26 cellular contexts compared by ENCODE assay signal in the genomic region with DNA sequence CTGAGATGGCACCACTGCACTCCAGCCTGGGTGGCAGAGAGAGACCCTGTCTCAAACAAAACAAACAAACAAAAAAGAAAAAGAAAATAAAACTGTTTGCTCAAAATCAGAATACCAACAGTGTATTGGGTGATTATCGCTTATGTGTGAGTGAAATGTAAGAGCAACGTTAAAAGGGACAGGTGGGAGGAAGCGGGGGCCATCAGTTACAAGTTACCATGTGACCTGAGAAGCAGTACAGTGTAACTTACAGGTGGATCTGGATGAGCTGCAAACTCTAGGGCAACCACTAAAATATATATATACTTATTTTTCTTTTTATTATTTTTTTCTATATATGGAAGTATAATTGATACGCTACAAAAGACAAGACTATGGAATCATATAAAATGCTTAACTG.
"Had no signal": no experiment of that assay in that cellular context is flagged by ENCODE, and none has a peak within 500 bp of the region (broad histone marks: within the 10 kb centered on the region; RNA-seq: fewer than 3 reads in every experiment).

No MANE protein-coding gene starts in this region.

- H3K27ac Mint-ChIP-seq: naive thymus-derived CD4-positive, alpha-beta T cell; natural killer cell; nephron; neural progenitor cell; stimulated activated effector memory CD8-positive, alpha-beta T cell treated with anti-CD3 and anti-CD28 coated beads, Interleukin-12 subunit alpha, Interleukin-12 subunit beta, amount 100 ng/mL, for 72 hours; stimulated activated naive B cell treated with anti-CD40 and anti-IgM and Interleukin-4, amounts not matched to agents 10 μg/mL and 1 μg/mL and 100 μg/mL, for 72 hours; stimulated activated naive CD8-positive, alpha-beta T cell treated with anti-CD3 and anti-CD28 coated beads, Interleukin-15, Interleukin-2, amounts not matched to agents 100 ng/mL and 50 ng/mL, for 24 hours; type B pancreatic cell had no signal

- H3K9me3 Mint-ChIP-seq: naive thymus-derived CD4-positive, alpha-beta T cell; natural killer cell; nephron; neural progenitor cell; stimulated activated effector memory CD8-positive, alpha-beta T cell treated with anti-CD3 and anti-CD28 coated beads, Interleukin-12 subunit alpha, Interleukin-12 subunit beta, amount 100 ng/mL, for 72 hours; stimulated activated naive B cell treated with anti-CD40 and anti-IgM and Interleukin-4, amounts not matched to agents 10 μg/mL and 1 μg/mL and 100 μg/mL, for 72 hours; stimulated activated naive CD8-positive, alpha-beta T cell treated with anti-CD3 and anti-CD28 coated beads, Interleukin-15, Interleukin-2, amounts not matched to agents 100 ng/mL and 50 ng/mL, for 24 hours; type B pancreatic cell had no signal

- H3K4me2 ChIP-seq: neural progenitor cell had no signal

- H3K4me1 ChIP-seq: neural progenitor cell, pancreas, prostate gland, right lobe of liver, sigmoid colon, stomach, transverse colon, upper lobe of right lung, uterus had no signal

- H3K9me3 ChIP-seq: pancreas, prostate gland, right lobe of liver, sigmoid colon, stomach, thoracic aorta, tibial artery, transverse colon, upper lobe of right lung, uterus had no signal

- H3K27ac ChIP-seq: neural progenitor cell, pancreas, prostate gland, right lobe of liver, sigmoid colon, stomach, thoracic aorta, tibial artery, transverse colon, upper lobe of right lung, uterus had no signal

- H3K4me3 ChIP-seq: neural progenitor cell, pancreas, prostate gland, right lobe of liver, sigmoid colon, stomach, thoracic aorta, tibial artery, transverse colon, upper lobe of right lung, uterus had no signal

- H3K4me1 Mint-ChIP-seq: nephron; stimulated activated naive B cell treated with anti-CD40 and anti-IgM and Interleukin-4, amounts not matched to agents 10 μg/mL and 1 μg/mL and 100 μg/mL, for 72 hours had no signal

- H3K36me3 ChIP-seq: neural progenitor cell, pancreas, prostate gland, right lobe of liver, sigmoid colon, stomach, thoracic aorta, tibial artery, transverse colon, upper lobe of right lung, uterus had no signal

- H2AFZ ChIP-seq: neural progenitor cell had no signal

- DNase-seq: naive thymus-derived CD4-positive, alpha-beta T cell; natural killer cell; occipital lobe; pancreas; right lobe of liver; sigmoid colon; small intestine; stimulated activated CD4-positive, alpha-beta T cell treated with anti-CD3 and anti-CD28 coated beads, Interleukin-15, amount 100 ng/mL, for 24 hours; stimulated activated CD4-positive, alpha-beta T cell treated with anti-CD3 and anti-CD28 coated beads, Interleukin-2, amount 100 ng/mL, for 24 hours; stimulated activated CD4-positive, alpha-beta T cell treated with anti-CD3 and anti-CD28 coated beads, Interleukin-2, amount 100 ng/mL, for 48 hours; stimulated activated CD4-positive, alpha-beta T cell treated with anti-CD3 and anti-CD28 coated beads, Interleukin-4, amount 100 ng/mL, for 24 hours; stimulated activated naive B cell treated with anti-CD40 and anti-IgM and Interleukin-4, amounts not matched to agents 10 μg/mL and 1 μg/mL and 100 μg/mL, for 72 hours; stimulated activated naive CD4-positive, alpha-beta T cell treated with Interleukin-2 at 50 U/mL for 16 hours; stomach; tibial artery; transverse colon; upper lobe of right lung; uterus had no signal

- ATAC-seq: naive thymus-derived CD4-positive, alpha-beta T cell; natural killer cell; pancreas; right cardiac atrium; right lobe of liver; stimulated activated effector memory CD8-positive, alpha-beta T cell treated with anti-CD3 and anti-CD28 coated beads, Interleukin-12 subunit alpha, Interleukin-12 subunit beta, amount 100 ng/mL, for 72 hours; stimulated activated naive B cell treated with anti-CD40 and anti-IgM and Interleukin-4, amounts not matched to agents 10 μg/mL and 1 μg/mL and 100 μg/mL, for 72 hours; upper lobe of right lung had no signal

- H3K36me3 Mint-ChIP-seq: natural killer cell; neural progenitor cell; stimulated activated effector memory CD8-positive, alpha-beta T cell treated with anti-CD3 and anti-CD28 coated beads, Interleukin-12 subunit alpha, Interleukin-12 subunit beta, amount 100 ng/mL, for 72 hours; stimulated activated naive B cell treated with anti-CD40 and anti-IgM and Interleukin-4, amounts not matched to agents 10 μg/mL and 1 μg/mL and 100 μg/mL, for 72 hours; type B pancreatic cell had no signal

- H3K27me3 Mint-ChIP-seq: stimulated activated naive CD8-positive, alpha-beta T cell treated with anti-CD3 and anti-CD28 coated beads, Interleukin-15, Interleukin-2, amounts not matched to agents 100 ng/mL and 50 ng/mL, for 24 hours; type B pancreatic cell had no signal

- H3K27me3 ChIP-seq: neural progenitor cell, pancreas, right lobe of liver, sigmoid colon, tibial artery, transverse colon, upper lobe of right lung, uterus had no signal

- H3K4me3 Mint-ChIP-seq: naive thymus-derived CD4-positive, alpha-beta T cell; natural killer cell; nephron; neural progenitor cell; stimulated activated effector memory CD8-positive, alpha-beta T cell treated with anti-CD3 and anti-CD28 coated beads, Interleukin-12 subunit alpha, Interleukin-12 subunit beta, amount 100 ng/mL, for 72 hours; stimulated activated naive B cell treated with anti-CD40 and anti-IgM and Interleukin-4, amounts not matched to agents 10 μg/mL and 1 μg/mL and 100 μg/mL, for 72 hours; stimulated activated naive CD8-positive, alpha-beta T cell treated with anti-CD3 and anti-CD28 coated beads, Interleukin-15, Interleukin-2, amounts not matched to agents 100 ng/mL and 50 ng/mL, for 24 hours; type B pancreatic cell had no signal
